8 cellular contexts compared by ENCODE assay signal in the genomic region with DNA sequence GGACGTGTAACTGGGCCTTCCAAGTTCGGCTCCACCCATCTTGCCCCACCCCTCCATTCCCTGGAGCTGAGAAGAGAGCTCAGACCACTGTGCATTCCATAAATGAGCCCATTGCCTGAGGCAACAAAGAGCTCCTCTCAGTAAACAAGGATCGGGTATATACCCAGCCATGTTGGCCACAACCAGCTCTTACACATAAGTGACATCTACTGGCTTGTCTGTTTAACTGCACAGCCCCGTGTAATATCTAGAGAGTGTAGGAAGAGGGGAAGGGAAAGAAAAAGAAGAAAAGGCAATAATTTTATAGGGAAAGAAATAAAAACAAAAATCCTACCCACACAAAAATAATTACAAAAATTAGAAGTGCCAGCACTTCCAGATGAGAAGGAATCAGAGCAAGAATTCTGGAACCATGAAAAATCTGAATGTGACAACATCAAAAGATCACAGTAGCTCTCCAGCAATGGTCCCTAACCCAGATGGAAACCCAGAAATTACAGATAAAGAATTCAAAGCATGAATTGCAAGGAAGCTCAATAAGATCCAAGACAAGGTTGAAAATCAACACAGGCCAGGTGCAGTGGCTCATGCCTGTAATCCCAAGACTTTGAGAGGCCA.
DNase-seq lines count a peak whose midpoint lies in the region; ATAC-seq lines count a peak whose summit lies in the region.

No MANE protein-coding gene starts in this region.

- peaks cover 13% of the 10 kb centered on the region for H3K4me1 ChIP-seq in adipocyte (ENCODE audit: control insufficient read depth, insufficient read depth, low read length)

- H3K27me3 ChIP-seq in adipocyte (replicated peaks; ENCODE audit: control insufficient read depth, insufficient read depth, low read length), result no peaks in the 10 kb centered on the region

- DNase-seq in NCI-H2081 (lab: John Stamatoyannopoulos, UW), result peak; percentile 44 to 50
- no peak for DNase-seq in NCI-H2081 treated with DMSO at 0.1 percent for 48 hours (lab: John Stamatoyannopoulos, UW)
- peak; percentile 92 for DNase-seq in RPMI7951 (ENCODE audit: low read depth)
- DNase-seq in adipocyte (ENCODE audit: low read depth), result peak; percentile 70
- DNase-seq in islet precursor cell, result peak; percentile 87

- H3K9me3 ChIP-seq in adipocyte (ENCODE audit: control insufficient read depth, low read length), result no peaks in the 10 kb centered on the region

- peak; percentile 77 for ATAC-seq in HG02885 (IDR thresholded peaks at IDR 0.05; ENCODE audit: poor library complexity, unreplicated experiment)
- no peak for ATAC-seq in HG03342 (IDR thresholded peaks at IDR 0.05; ENCODE audit: unreplicated experiment)
- no peak for ATAC-seq in GM21367 (IDR thresholded peaks at IDR 0.05; ENCODE audit: unreplicated experiment)

- H3K9ac ChIP-seq in adipocyte (ENCODE audit: low read length), result no peak overlapping the region

- H3K4me3 ChIP-seq in adipocyte (ENCODE audit: low read length), result no peak overlapping the region

- no peaks in the 10 kb centered on the region for H3K36me3 ChIP-seq in adipocyte (ENCODE audit: control insufficient read depth, insufficient read depth, low read length, severe bottlenecking)
